Comparison of ENCODE assay signal across 1 cellular context in the genomic region with DNA sequence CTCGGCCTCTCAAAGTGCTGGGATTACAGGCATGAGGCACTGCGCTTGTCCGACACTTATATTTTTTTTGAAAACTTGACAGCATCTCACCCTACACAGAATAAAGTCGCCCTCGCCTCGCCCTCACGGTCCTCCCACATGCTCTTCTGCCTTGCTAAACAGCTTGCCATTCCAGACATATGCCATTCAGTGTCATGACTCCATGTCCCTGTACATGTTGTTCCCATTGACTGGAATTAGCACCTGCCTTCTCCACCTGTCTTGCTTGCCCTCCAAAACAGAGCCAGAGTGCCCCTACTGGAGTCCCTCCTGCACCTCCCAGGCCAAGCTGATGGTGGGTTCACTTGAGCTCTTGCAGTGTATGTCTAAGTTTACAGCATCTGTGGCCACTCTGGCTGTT.
TF ChIP-seq lines count a peak whose summit lies in the region.

No MANE protein-coding gene starts in this region.

TF ChIP-seq in K562, 482 proteins besides CTCF, POLR2A, EP300 and RAD21:
- TF ChIP-seq, protein P1, sequence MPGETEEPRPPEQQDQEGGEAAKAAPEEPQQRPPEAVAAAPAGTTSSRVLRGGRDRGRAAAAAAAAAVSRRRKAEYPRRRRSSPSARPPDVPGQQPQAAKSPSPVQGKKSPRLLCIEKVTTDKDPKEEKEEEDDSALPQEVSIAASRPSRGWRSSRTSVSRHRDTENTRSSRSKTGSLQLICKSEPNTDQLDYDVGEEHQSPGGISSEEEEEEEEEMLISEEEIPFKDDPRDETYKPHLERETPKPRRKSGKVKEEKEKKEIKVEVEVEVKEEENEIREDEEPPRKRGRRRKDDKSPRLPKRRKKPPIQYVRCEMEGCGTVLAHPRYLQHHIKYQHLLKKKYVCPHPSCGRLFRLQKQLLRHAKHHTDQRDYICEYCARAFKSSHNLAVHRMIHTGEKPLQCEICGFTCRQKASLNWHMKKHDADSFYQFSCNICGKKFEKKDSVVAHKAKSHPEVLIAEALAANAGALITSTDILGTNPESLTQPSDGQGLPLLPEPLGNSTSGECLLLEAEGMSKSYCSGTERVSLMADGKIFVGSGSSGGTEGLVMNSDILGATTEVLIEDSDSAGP (CRISPR knock-in tag; IDR thresholded peaks at IDR 0.05), result no peak
- TF ChIP-seq, protein P2, sequence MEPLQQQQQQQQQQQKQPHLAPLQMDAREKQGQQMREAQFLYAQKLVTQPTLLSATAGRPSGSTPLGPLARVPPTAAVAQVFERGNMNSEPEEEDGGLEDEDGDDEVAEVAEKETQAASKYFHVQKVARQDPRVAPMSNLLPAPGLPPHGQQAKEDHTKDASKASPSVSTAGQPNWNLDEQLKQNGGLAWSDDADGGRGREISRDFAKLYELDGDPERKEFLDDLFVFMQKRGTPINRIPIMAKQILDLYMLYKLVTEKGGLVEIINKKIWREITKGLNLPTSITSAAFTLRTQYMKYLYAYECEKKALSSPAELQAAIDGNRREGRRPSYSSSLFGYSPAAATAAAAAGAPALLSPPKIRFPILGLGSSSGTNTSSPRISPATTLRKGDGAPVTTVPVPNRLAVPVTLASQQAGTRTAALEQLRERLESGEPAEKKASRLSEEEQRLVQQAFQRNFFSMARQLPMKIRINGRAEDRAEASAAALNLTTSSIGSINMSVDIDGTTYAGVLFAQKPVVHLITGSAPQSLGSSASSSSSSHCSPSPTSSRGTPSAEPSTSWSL (CRISPR knock-in tag; IDR thresholded peaks at IDR 0.05; ENCODE audit: borderline replicate concordance), result no peak
- TF ChIP-seq KDM2B (CRISPR knock-in tag; IDR thresholded peaks at IDR 0.05) (no peak), ZNF239 (CRISPR knock-in tag; IDR thresholded peaks at IDR 0.05) (no peak), NEUROD1 (IDR thresholded peaks at IDR 0.05; ENCODE audit: borderline replicate concordance, low read depth, low read length, partially characterized antibody) (no peak), ZNF76 (CRISPR knock-in tag; IDR thresholded peaks at IDR 0.05; ENCODE audit: borderline replicate concordance) (no peak), ZNF507 (tag; conservative IDR thresholded peaks at IDR 0.05) (no peak), ZNF785 (CRISPR knock-in tag; IDR thresholded peaks at IDR 0.05) (no peak), NELFE (IDR thresholded peaks at IDR 0.05; ENCODE audit: insufficient read depth, insufficient read length) (no peak), TFAM (CRISPR knock-in tag; conservative IDR thresholded peaks at IDR 0.05) (no peak), TAF1 (IDR thresholded peaks at IDR 0.05; ENCODE audit: control insufficient read depth, extremely low read depth, insufficient read depth, low read length, severe bottlenecking) (no peak), KHSRP (IDR thresholded peaks at IDR 0.05) (no peak), POLR2AphosphoS5 (IDR thresholded peaks at IDR 0.05; ENCODE audit: control insufficient read depth, insufficient read depth, low read depth, low read length) (no peak)
- TF ChIP-seq, protein P3, sequence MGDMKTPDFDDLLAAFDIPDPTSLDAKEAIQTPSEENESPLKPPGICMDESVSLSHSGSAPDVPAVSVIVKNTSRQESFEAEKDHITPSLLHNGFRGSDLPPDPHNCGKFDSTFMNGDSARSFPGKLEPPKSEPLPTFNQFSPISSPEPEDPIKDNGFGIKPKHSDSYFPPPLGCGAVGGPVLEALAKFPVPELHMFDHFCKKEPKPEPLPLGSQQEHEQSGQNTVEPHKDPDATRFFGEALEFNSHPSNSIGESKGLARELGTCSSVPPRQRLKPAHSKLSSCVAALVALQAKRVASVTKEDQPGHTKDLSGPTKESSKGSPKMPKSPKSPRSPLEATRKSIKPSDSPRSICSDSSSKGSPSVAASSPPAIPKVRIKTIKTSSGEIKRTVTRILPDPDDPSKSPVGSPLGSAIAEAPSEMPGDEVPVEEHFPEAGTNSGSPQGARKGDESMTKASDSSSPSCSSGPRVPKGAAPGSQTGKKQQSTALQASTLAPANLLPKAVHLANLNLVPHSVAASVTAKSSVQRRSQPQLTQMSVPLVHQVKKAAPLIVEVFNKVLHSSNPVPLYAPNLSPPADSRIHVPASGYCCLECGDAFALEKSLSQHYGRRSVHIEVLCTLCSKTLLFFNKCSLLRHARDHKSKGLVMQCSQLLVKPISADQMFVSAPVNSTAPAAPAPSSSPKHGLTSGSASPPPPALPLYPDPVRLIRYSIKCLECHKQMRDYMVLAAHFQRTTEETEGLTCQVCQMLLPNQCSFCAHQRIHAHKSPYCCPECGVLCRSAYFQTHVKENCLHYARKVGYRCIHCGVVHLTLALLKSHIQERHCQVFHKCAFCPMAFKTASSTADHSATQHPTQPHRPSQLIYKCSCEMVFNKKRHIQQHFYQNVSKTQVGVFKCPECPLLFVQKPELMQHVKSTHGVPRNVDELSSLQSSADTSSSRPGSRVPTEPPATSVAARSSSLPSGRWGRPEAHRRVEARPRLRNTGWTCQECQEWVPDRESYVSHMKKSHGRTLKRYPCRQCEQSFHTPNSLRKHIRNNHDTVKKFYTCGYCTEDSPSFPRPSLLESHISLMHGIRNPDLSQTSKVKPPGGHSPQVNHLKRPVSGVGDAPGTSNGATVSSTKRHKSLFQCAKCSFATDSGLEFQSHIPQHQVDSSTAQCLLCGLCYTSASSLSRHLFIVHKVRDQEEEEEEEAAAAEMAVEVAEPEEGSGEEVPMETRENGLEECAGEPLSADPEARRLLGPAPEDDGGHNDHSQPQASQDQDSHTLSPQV (IDR thresholded peaks at IDR 0.05), result no peak
- TF ChIP-seq, protein P4, sequence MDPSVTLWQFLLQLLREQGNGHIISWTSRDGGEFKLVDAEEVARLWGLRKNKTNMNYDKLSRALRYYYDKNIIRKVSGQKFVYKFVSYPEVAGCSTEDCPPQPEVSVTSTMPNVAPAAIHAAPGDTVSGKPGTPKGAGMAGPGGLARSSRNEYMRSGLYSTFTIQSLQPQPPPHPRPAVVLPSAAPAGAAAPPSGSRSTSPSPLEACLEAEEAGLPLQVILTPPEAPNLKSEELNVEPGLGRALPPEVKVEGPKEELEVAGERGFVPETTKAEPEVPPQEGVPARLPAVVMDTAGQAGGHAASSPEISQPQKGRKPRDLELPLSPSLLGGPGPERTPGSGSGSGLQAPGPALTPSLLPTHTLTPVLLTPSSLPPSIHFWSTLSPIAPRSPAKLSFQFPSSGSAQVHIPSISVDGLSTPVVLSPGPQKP (CRISPR knock-in tag; IDR thresholded peaks at IDR 0.05), result no peak
- TF ChIP-seq, protein P5, sequence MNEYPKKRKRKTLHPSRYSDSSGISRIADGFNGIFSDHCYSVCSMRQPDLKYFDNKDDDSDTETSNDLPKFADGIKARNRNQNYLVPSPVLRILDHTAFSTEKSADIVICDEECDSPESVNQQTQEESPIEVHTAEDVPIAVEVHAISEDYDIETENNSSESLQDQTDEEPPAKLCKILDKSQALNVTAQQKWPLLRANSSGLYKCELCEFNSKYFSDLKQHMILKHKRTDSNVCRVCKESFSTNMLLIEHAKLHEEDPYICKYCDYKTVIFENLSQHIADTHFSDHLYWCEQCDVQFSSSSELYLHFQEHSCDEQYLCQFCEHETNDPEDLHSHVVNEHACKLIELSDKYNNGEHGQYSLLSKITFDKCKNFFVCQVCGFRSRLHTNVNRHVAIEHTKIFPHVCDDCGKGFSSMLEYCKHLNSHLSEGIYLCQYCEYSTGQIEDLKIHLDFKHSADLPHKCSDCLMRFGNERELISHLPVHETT (CRISPR knock-in tag; conservative IDR thresholded peaks at IDR 0.05 in 1 of 2, IDR thresholded peaks at IDR 0.05 in 1 of 2), result no peak
